ENCODE assay signal across 31 cellular contexts in genomic region chr18:9872823-9873222, GRCh38. TPM values are rescaled to one million over a fixed set of nuclear protein-coding genes. Genes with fewer than 3 reads are reported as not detected.
"Had no signal": no experiment of that assay in that cellular context is flagged by ENCODE, and none has a peak within 500 bp of the region (broad histone marks: within the 10 kb centered on the region; RNA-seq: fewer than 3 reads in every experiment).

No MANE protein-coding gene starts in this region.

- H3K36me3 ChIP-seq: lower lobe of right lung, neural progenitor cell, neutrophil, stomach, thyroid gland, transverse colon, upper lobe of right lung had no signal

- H3K4me1 ChIP-seq: parathyroid adenoma had no signal

- H3K9me3 ChIP-seq: lower lobe of right lung, neutrophil, psoas muscle, stomach, testis, thyroid gland, transverse colon, upper lobe of right lung had no signal

- H3K4me2 ChIP-seq: neural progenitor cell had no signal

- H3K79me2 ChIP-seq: parathyroid adenoma had no signal

- H3K27me3 ChIP-seq: neural progenitor cell, neutrophil, stomach, testis, thyroid gland, transverse colon, upper lobe of right lung had no signal

- H2AFZ ChIP-seq: neural progenitor cell, parathyroid adenoma had no signal

- H3K9ac ChIP-seq: neural progenitor cell, parathyroid adenoma had no signal

- FAIRE-seq: islet of Langerhans, kidney, urothelium cell line had no signal

- ATAC-seq: lower lobe of right lung; natural killer cell; psoas muscle; sciatic nerve; stimulated activated naive B cell treated with anti-CD40 and anti-IgM and Interleukin-4, amounts not matched to agents 10 μg/mL and 1 μg/mL and 100 μg/mL, for 72 hours; stimulated activated naive CD8-positive, alpha-beta T cell treated with anti-CD3 and anti-CD28 coated beads, Interleukin-15, Interleukin-2, amounts not matched to agents 100 U/mL and 50 U/mL, for 24 hours; upper lobe of right lung had no signal

- H3K27ac ChIP-seq: lower lobe of right lung, neural progenitor cell, neutrophil, parathyroid adenoma, psoas muscle, skin epidermis, stomach, thyroid gland, transverse colon, upper lobe of right lung had no signal

- H3K4me3 ChIP-seq: lower lobe of right lung, neural progenitor cell, psoas muscle, skin epidermis, stomach, testis, thyroid gland, transverse colon, upper lobe of right lung had no signal

- DNase-seq: hypothalamus; immature natural killer cell; kidney; lower lobe of right lung; mammary epithelial cell; mesendoderm; naive B cell; natural killer cell; nephron progenitor cell; occipital lobe; psoas muscle; stimulated activated CD4-positive, alpha-beta T cell treated with anti-CD3 and anti-CD28 coated beads, Interleukin-12 subunit alpha, Interleukin-12 subunit beta, amount 100 ng/mL, for 4 hours; stimulated activated CD4-positive, alpha-beta T cell treated with anti-CD3 and anti-CD28 coated beads, Interleukin-15, amount 100 ng/mL, for 24 hours; stimulated activated CD4-positive, alpha-beta T cell treated with anti-CD3 and anti-CD28 coated beads, Interleukin-2, amount 100 ng/mL, for 24 hours; stimulated activated CD4-positive, alpha-beta T cell treated with anti-CD3 and anti-CD28 coated beads, Interleukin-4, amount 100 ng/mL, for 1 hour; stimulated activated naive B cell treated with anti-CD40 and anti-IgM and Interleukin-4, amounts not matched to agents 10 μg/mL and 1 μg/mL and 100 μg/mL, for 72 hours; stimulated activated naive CD8-positive, alpha-beta T cell treated with anti-CD3 and anti-CD28 coated beads, Interleukin-15, Interleukin-2, amounts not matched to agents 100 U/mL and 50 U/mL, for 24 hours; stomach; testis; thyroid gland; transverse colon; upper lobe of right lung had no signal

RNA-seq across cellular contexts. Expression of gene TXNDC2, which starts 12.9 kb away (rescaled TPM):
- total RNA-seq: mammary epithelial cell, mesothelial cell of epicardium, natural killer cell, occipital lobe, sciatic nerve, thyroid gland had no signal
- polyA plus RNA-seq: immature natural killer cell, liver, stomach had no signal
